Comparison of ENCODE assay signal across 11 cellular contexts in genomic region chr19:589693-590395, GRCh38. TPM values are rescaled to one million over a fixed set of nuclear protein-coding genes. Genes with fewer than 3 reads are reported as not detected.
A peak's percentile ranks its signal among the peaks of the same experiment; 100 is the strongest.
DNase-seq lines count a peak whose midpoint lies in the region; ATAC-seq and TF ChIP-seq lines count a peak whose summit lies in the region.
"Had no signal": no experiment of that assay in that cellular context is flagged by ENCODE, and none has a peak within 500 bp of the region (broad histone marks: within the 10 kb centered on the region; RNA-seq: fewer than 3 reads in every experiment).

Gene HCN2 (plus strand): TSS chr19:589881. CDS start chr19:589946, 65 bp downstream.

- no peak within 1 kb of the TSS for H3K27ac Mint-ChIP-seq in CD4-positive, CD25-positive, alpha-beta regulatory T cell

- no peaks in the 10 kb centered on the region for H3K9me3 Mint-ChIP-seq in CD4-positive, CD25-positive, alpha-beta regulatory T cell

- peaks cover 22% of the 10 kb centered on the region for H3K4me1 ChIP-seq in CD4-positive, CD25-positive, alpha-beta regulatory T cell (ENCODE audit: control insufficient read depth, insufficient read depth, low read length, poor library complexity, severe bottlenecking)

- TF ChIP-seq CTCF in neural cell (IDR thresholded peaks at IDR 0.05; ENCODE audit: poor library complexity, severe bottlenecking) = no peak
- no peak for TF ChIP-seq CTCF in omental fat pad (IDR thresholded peaks at IDR 0.05)

- no peaks in the 10 kb centered on the region for H3K27me3 ChIP-seq in CD4-positive, CD25-positive, alpha-beta regulatory T cell (ENCODE audit: control insufficient read depth, insufficient read depth, low read length)
- H3K27me3 ChIP-seq in neural cell (ENCODE audit: insufficient read depth, low read depth, low read length) = peaks cover 26% of the 10 kb centered on the region

- H3K79me2 ChIP-seq in neural cell (replicated peaks; ENCODE audit: insufficient read depth, low read length) = no peaks in the 10 kb centered on the region

- no peak within 1 kb of the TSS for H3K4me3 ChIP-seq in CD4-positive, CD25-positive, alpha-beta regulatory T cell (ENCODE audit: low read depth, low read length)
- H3K4me3 ChIP-seq in neural cell (ENCODE audit: low read length) = peak within 1 kb of the TSS; percentile 66
- H3K4me3 ChIP-seq: GM12878, ovary had no signal

- H3K4me3 Mint-ChIP-seq in CD4-positive, CD25-positive, alpha-beta regulatory T cell = peak within 1 kb of the TSS in 3 of 4 donors; percentile 15 to 70 (median 50)

- peaks cover 0 to 14% (median 0%) of the 10 kb centered on the region in 4 donors for H3K4me1 Mint-ChIP-seq in CD4-positive, CD25-positive, alpha-beta regulatory T cell

- no peak within 1 kb of the TSS for H2AFZ ChIP-seq in neural cell (ENCODE audit: low read depth, low read length)

- H3F3A ChIP-seq in neural cell (ENCODE audit: insufficient read depth, low read length, poor library complexity, severe bottlenecking) = no peaks in the 10 kb centered on the region

- no peak for TF ChIP-seq RAD21 in Ishikawa (IDR thresholded peaks at IDR 0.05; ENCODE audit: low read depth)
- no peak for TF ChIP-seq RAD21 in neural cell (conservative IDR thresholded peaks at IDR 0.05)

- H3K27me3 Mint-ChIP-seq in CD4-positive, CD25-positive, alpha-beta regulatory T cell = peaks cover 24% of the 10 kb centered on the region

- peak within 1 kb of the TSS; percentile 57 for H3K9ac ChIP-seq in neural cell (ENCODE audit: low read length)

- H4K20me1 ChIP-seq in neural cell (ENCODE audit: insufficient read depth) = peaks cover 9% of the 10 kb centered on the region

- no peak for TF ChIP-seq EP300 in Ishikawa (IDR thresholded peaks at IDR 0.05; ENCODE audit: borderline replicate concordance)
- no peak for TF ChIP-seq EP300 in neural cell (conservative IDR thresholded peaks at IDR 0.05; ENCODE audit: poor library complexity, severe bottlenecking)

- no peaks in the 10 kb centered on the region for H3K36me3 ChIP-seq in CD4-positive, CD25-positive, alpha-beta regulatory T cell (ENCODE audit: control insufficient read depth, insufficient read depth, low read length)
- no peaks in the 10 kb centered on the region for H3K36me3 ChIP-seq in neural cell (ENCODE audit: insufficient read depth, low read length)
- H3K36me3 ChIP-seq: esophagus squamous epithelium, ovary had no signal

- H3K9me3 ChIP-seq in CD4-positive, CD25-positive, alpha-beta regulatory T cell (ENCODE audit: control insufficient read depth in 2 of 2, low read length in 2 of 2) = no peaks in the 10 kb centered on the region
- no peaks in the 10 kb centered on the region for H3K9me3 ChIP-seq in neural cell (ENCODE audit: low read length)
- H3K9me3 ChIP-seq: esophagus squamous epithelium, ovary had no signal

- no peaks in the 10 kb centered on the region for H3K36me3 Mint-ChIP-seq in CD4-positive, CD25-positive, alpha-beta regulatory T cell

- DNase-seq in CD4-positive, CD25-positive, alpha-beta regulatory T cell = no peak
- no peak for DNase-seq in activated CD8-positive, alpha-beta memory T cell treated with anti-CD3 and anti-CD28 coated beads, Interleukin-2, amount 50 U/mL, for 4 hours
- DNase-seq in omental fat pad (ENCODE audit: low spot score) = no peak
- DNase-seq in NCI-H2227 treated with DMSO at 0.1 percent for 48 hours (lab: John Stamatoyannopoulos, UW) = no peak
- DNase-seq: esophagus squamous epithelium, ovary had no signal

- ATAC-seq in CD4-positive, CD25-positive, alpha-beta regulatory T cell (ENCODE audit: low read depth in 2 of 2) = no peak
- ATAC-seq in HG03460 (IDR thresholded peaks at IDR 0.05; ENCODE audit: unreplicated experiment) (no peak), omental fat pad (ENCODE audit: low FRiP score) (no peak)
- ATAC-seq: GM12878 had no signal

- H3K9me2 ChIP-seq in neural cell (ENCODE audit: insufficient read depth, low read length) = no peaks in the 10 kb centered on the region

- H3K4me2 ChIP-seq in neural cell (ENCODE audit: low read length) = no peak within 1 kb of the TSS

- no peak within 1 kb of the TSS for H3K27ac ChIP-seq in CD4-positive, CD25-positive, alpha-beta regulatory T cell (ENCODE audit: insufficient read depth, low read length, poor library complexity, severe bottlenecking)
- H3K27ac ChIP-seq in cingulate gyrus (ENCODE audit: low read depth, low read length) (peak within 1 kb of the TSS; percentile 94), neural cell (ENCODE audit: low read length) (no peak within 1 kb of the TSS)
- H3K27ac ChIP-seq: esophagus squamous epithelium, ovary had no signal

TF ChIP-seq in Ishikawa, 13 proteins besides CTCF, POLR2A, EP300 and RAD21 (continues in another document):
- TF ChIP-seq NFIC (IDR thresholded peaks at IDR 0.05) (no peak), TCF12 (IDR thresholded peaks at IDR 0.05; ENCODE audit: low read depth) (no peak), REST (IDR thresholded peaks at IDR 0.05; ENCODE audit: low read depth) (no peak), USF1 (IDR thresholded peaks at IDR 0.05) (no peak), FOXM1 (IDR thresholded peaks at IDR 0.05; ENCODE audit: borderline replicate concordance, low read depth) (no peak), EGR1 (IDR thresholded peaks at IDR 0.05) (peak; percentile 4; the same call in 1 of the 2 replicates)

TF ChIP-seq in neural cell, 6 proteins besides CTCF, POLR2A, EP300 and RAD21:
- TF ChIP-seq TAF1 (IDR thresholded peaks at IDR 0.05; ENCODE audit: low read depth) (no peak), EZH2 (IDR thresholded peaks at IDR 0.05; ENCODE audit: borderline replicate concordance, insufficient read depth, low read length, poor library complexity, severe bottlenecking) (no peak), POLR2AphosphoS5 (IDR thresholded peaks at IDR 0.05) (no peak), MXI1 (conservative IDR thresholded peaks at IDR 0.05; ENCODE audit: poor library complexity, severe bottlenecking) (no peak), SMC3 (conservative IDR thresholded peaks at IDR 0.05; ENCODE audit: poor library complexity) (no peak), REST (IDR thresholded peaks at IDR 0.05; ENCODE audit: borderline replicate concordance) (no peak)

RNA-seq across cellular contexts. Expression of gene HCN2, which starts in this region (rescaled TPM):
- total RNA-seq in CD4-positive, CD25-positive, alpha-beta regulatory T cell = 1.2 TPM
- not detected for polyA plus RNA-seq in CD4-positive, CD25-positive, alpha-beta regulatory T cell
- 4.7 and 6.4 TPM in 2 replicates for polyA plus RNA-seq in neural cell
- polyA minus RNA-seq in neural cell = 12.6 and 13.9 TPM in 2 replicates
- under 1 TPM in 2 of 4 donors, not detected in 2; 0.13 to 0.56 TPM for total RNA-seq in omental fat pad
